Comparison of ENCODE assay signal across 25 cellular contexts in the genomic region with DNA sequence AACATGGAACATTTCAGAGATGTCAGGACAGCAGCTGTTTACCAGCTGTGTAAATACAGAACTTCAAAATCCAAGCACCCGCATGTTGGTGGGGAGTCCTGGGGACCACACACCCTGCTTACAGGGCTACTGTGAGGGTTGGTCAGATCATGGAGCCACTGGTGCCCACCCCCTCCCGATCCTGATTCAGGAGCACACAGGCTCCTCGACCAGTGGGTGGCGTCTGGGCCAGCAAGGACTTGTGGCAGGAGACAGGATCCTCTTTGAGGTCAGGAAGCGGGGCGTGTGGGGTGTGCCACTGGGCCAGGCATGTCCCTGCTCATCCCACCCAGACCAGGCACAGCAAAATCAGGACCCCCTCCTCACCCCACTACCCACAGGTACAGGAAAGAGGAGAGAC.
DNase-seq lines count a peak whose midpoint lies in the region; ATAC-seq and TF ChIP-seq lines count a peak whose summit lies in the region.
"Had no signal": no experiment of that assay in that cellular context is flagged by ENCODE, and none has a peak within 500 bp of the region (broad histone marks: within the 10 kb centered on the region; RNA-seq: fewer than 3 reads in every experiment).

No MANE protein-coding gene starts in this region.

- no peaks in the 10 kb centered on the region for H3K27me3 ChIP-seq in H9 (ENCODE audit: insufficient read depth, low read length)
- no peaks in the 10 kb centered on the region for H3K27me3 ChIP-seq in WERI-Rb-1 (ENCODE audit: insufficient read depth, low read depth, severe bottlenecking)

- no peak overlapping the region for H2AFZ ChIP-seq in H9 (ENCODE audit: low read length)

- H4K20me1 ChIP-seq in H9 (ENCODE audit: control insufficient read depth, insufficient read depth, insufficient read length): no peaks in the 10 kb centered on the region

- no peaks in the 10 kb centered on the region for H3K23me2 ChIP-seq in H9 (ENCODE audit: insufficient read length, low read depth, low read length, poor library complexity, severe bottlenecking)

- no peak overlapping the region for H4K91ac ChIP-seq in H9 (ENCODE audit: insufficient read length, low read depth, low read length)

- TF ChIP-seq CTCF in H9 (conservative IDR thresholded peaks at IDR 0.05) (peak; percentile 50), WERI-Rb-1 (IDR thresholded peaks at IDR 0.05; ENCODE audit: low read depth, low read length) (peak; percentile 83)

- no peak overlapping the region for H2BK15ac ChIP-seq in H9 (ENCODE audit: low read depth, low read length)

- no peak overlapping the region for H3T11ph ChIP-seq in H9 (ENCODE audit: low read length)

- no peak overlapping the region for H4K8ac ChIP-seq in H9 (replicated peaks; ENCODE audit: insufficient read length, low read depth, low read length)

- H3K27me3 Mint-ChIP-seq in H9 (ENCODE audit: low read depth): no peaks in the 10 kb centered on the region
- no peaks in the 10 kb centered on the region for H3K27me3 Mint-ChIP-seq in activated T-cell treated with anti-CD3 and anti-CD28 coated beads, Interleukin-2, amount 50 U/mL, for 4 hours (ENCODE audit: low read depth)
- H3K27me3 Mint-ChIP-seq: brain had no signal

- no peak overlapping the region for H3K9ac ChIP-seq in H9 (ENCODE audit: extremely low read depth, insufficient read length, low read length)

- no peak overlapping the region for H3K4me3 ChIP-seq in WERI-Rb-1 (ENCODE audit: low read depth, low read length)
- H3K4me3 ChIP-seq: esophagus squamous epithelium, HAP-1 had no signal

- no peak overlapping the region for H2BK12ac ChIP-seq in H9 (ENCODE audit: insufficient read length, low read depth, low read length)

- H3K4me1 ChIP-seq in H9 (ENCODE audit: insufficient read depth, low read length): 0 out of 2 replicates have a peak, but pooled peaks cover 3% of the 10 kb centered on the region
- H3K4me1 ChIP-seq: HAP-1 had no signal

- H2AK5ac ChIP-seq in H9 (ENCODE audit: insufficient read length, low read length): no peak overlapping the region

- no peak overlapping the region for H3K4ac ChIP-seq in H9 (ENCODE audit: low read depth, low read length)

- no peak overlapping the region for H2BK20ac ChIP-seq in H9 (ENCODE audit: low read depth, low read length, poor library complexity, severe bottlenecking)

- no peak overlapping the region for H3K27ac ChIP-seq in H9 (ENCODE audit: insufficient read length, low read depth, low read length)
- no peak overlapping the region for H3K27ac ChIP-seq in WERI-Rb-1
- H3K27ac ChIP-seq: 22Rv1, C4-2B, esophagus squamous epithelium, HL-60 had no signal

- H3K14ac ChIP-seq in H9 (ENCODE audit: insufficient read depth, low read length): no peak overlapping the region

- H3K27ac Mint-ChIP-seq in H9: no peak overlapping the region; a peak in 1 of 7 replicates
- H3K27ac Mint-ChIP-seq: activated naive CD4-positive, alpha-beta T cell treated with anti-CD3 and anti-CD28 coated beads for 36 hours; brain had no signal

- H3K56ac ChIP-seq in H9 (ENCODE audit: insufficient read length, low read depth, low read length): no peak overlapping the region

- WGBS in H9 (ENCODE audit: extremely low coverage, insufficient read length, low lambda C conversion rate): no CpG with 5 or more reads among the region's 6 CpGs

- H3K4me3 Mint-ChIP-seq in H9: no peak overlapping the region
- no peak overlapping the region for H3K4me3 Mint-ChIP-seq in activated T-cell treated with anti-CD3 and anti-CD28 coated beads, Interleukin-2, amount 50 U/mL, for 4 hours
- H3K4me3 Mint-ChIP-seq: activated naive CD4-positive, alpha-beta T cell treated with anti-CD3 and anti-CD28 coated beads for 36 hours; brain; neural crest cell had no signal

- H3K23ac ChIP-seq in H9 (ENCODE audit: insufficient read length, low read depth, low read length): no peak overlapping the region

- no peaks in the 10 kb centered on the region for H3K79me2 ChIP-seq in H9 (ENCODE audit: insufficient read depth, low read length)

- H3K18ac ChIP-seq in H9 (ENCODE audit: insufficient read length, low read depth, low read length): no peak overlapping the region

- no peak overlapping the region for H2BK5ac ChIP-seq in H9 (ENCODE audit: insufficient read length, low read length)

- no peaks in the 10 kb centered on the region for H3K36me3 Mint-ChIP-seq in H9 (ENCODE audit: insufficient read depth in 1 of 3, low read depth in 3 of 3)
- no peaks in the 10 kb centered on the region for H3K36me3 Mint-ChIP-seq in activated T-cell treated with anti-CD3 and anti-CD28 coated beads, Interleukin-2, amount 50 U/mL, for 4 hours (ENCODE audit: insufficient read depth)

- ATAC-seq in activated T-cell treated with anti-CD3 and anti-CD28 coated beads, Interleukin-2, amount 50 U/mL, for 4 hours: no peak

- DNase-seq in DMS 273 (lab: John Stamatoyannopoulos, UW; ENCODE audit: unreplicated experiment) (peak; percentile 20), DMS 273 treated with DMSO at 0.1 percent for 48 hours (lab: John Stamatoyannopoulos, UW) (no peak), H9 (peak; percentile 86), WERI-Rb-1 (peak; percentile 83), left kidney (ENCODE audit: low read depth, low spot score) (peak; percentile 52), NCI-H2029 (lab: John Stamatoyannopoulos, UW) (no peak), cerebellar cortex (ENCODE audit: low spot score) (no peak)
- DNase-seq in activated T-cell treated with anti-CD3 and anti-CD28 coated beads, Interleukin-2, amount 50 U/mL, for 4 hours: no peak
- DNase-seq: activated CD4-positive, CD25-positive, alpha-beta regulatory T cell treated with anti-CD3 and anti-CD28 coated beads, Interleukin-2, amount 50 U/mL, for 72 hours; activated CD8-positive, alpha-beta memory T cell treated with anti-CD3 and anti-CD28 coated beads, Interleukin-2, amount 50 U/mL, for 4 hours; activated naive CD4-positive, alpha-beta T cell treated with anti-CD3 and anti-CD28 coated beads for 36 hours; esophagus squamous epithelium; glutamatergic neuron; midbrain; NCI-H1092; NCI-H774; retina; stimulated activated naive CD4-positive, alpha-beta T cell treated with Interleukin-2 at 50 U/mL for 16 hours; trophoblast cell had no signal

- H3K79me1 ChIP-seq in H9 (ENCODE audit: insufficient read depth, low read depth, low read length, poor library complexity, severe bottlenecking): no peaks in the 10 kb centered on the region

- H3K36me3 ChIP-seq in WERI-Rb-1: no peaks in the 10 kb centered on the region; the same call in 1 of the 2 replicates
- H3K36me3 ChIP-seq: esophagus squamous epithelium, HAP-1 had no signal

- peaks cover 44 to 64% of the 10 kb centered on the region in 2 experiments for H3K4me1 Mint-ChIP-seq in H9
- peaks cover 2% of the 10 kb centered on the region for H3K4me1 Mint-ChIP-seq in activated T-cell treated with anti-CD3 and anti-CD28 coated beads, Interleukin-2, amount 50 U/mL, for 4 hours (ENCODE audit: low read depth)

- no peaks in the 10 kb centered on the region; a peak in 1 of 5 replicates for H3K9me3 Mint-ChIP-seq in H9
- H3K9me3 Mint-ChIP-seq in activated T-cell treated with anti-CD3 and anti-CD28 coated beads, Interleukin-2, amount 50 U/mL, for 4 hours: no peaks in the 10 kb centered on the region
- H3K9me3 Mint-ChIP-seq: activated naive CD4-positive, alpha-beta T cell treated with anti-CD3 and anti-CD28 coated beads for 36 hours; neural crest cell had no signal

- H3K9me3 ChIP-seq in H9 (ENCODE audit: control insufficient read depth, low read depth, low read length) (no peaks in the 10 kb centered on the region), WERI-Rb-1 (ENCODE audit: severe bottlenecking) (no peaks in the 10 kb centered on the region)
- H3K9me3 ChIP-seq: esophagus squamous epithelium, HAP-1 had no signal

- H2BK120ac ChIP-seq in H9 (ENCODE audit: low read depth, low read length, poor library complexity, severe bottlenecking): no peak overlapping the region

- no peak overlapping the region for H4K5ac ChIP-seq in H9 (ENCODE audit: insufficient read length, low read depth, low read length)

- no peak overlapping the region for H3K4me2 ChIP-seq in H9 (ENCODE audit: insufficient read depth, insufficient read length, low read length)

Comparison
In these comparisons a context has a peak if more than half of its experiments do, and no peak if none do; other contexts are left out.
1. DNase-seq: peak in DMS 273 (single experiment), H9 (single experiment), WERI-Rb-1 (single experiment) and left kidney (single experiment); none in DMS 273 treated with DMSO at 0.1 percent for 48 hours (single experiment), NCI-H2029 (single experiment), activated T-cell treated with anti-CD3 and anti-CD28 coated beads, Interleukin-2, amount 50 U/mL, for 4 hours (single experiment) and cerebellar cortex (single experiment).